ENCODE assay signal across 12 cellular contexts in the genomic region with DNA sequence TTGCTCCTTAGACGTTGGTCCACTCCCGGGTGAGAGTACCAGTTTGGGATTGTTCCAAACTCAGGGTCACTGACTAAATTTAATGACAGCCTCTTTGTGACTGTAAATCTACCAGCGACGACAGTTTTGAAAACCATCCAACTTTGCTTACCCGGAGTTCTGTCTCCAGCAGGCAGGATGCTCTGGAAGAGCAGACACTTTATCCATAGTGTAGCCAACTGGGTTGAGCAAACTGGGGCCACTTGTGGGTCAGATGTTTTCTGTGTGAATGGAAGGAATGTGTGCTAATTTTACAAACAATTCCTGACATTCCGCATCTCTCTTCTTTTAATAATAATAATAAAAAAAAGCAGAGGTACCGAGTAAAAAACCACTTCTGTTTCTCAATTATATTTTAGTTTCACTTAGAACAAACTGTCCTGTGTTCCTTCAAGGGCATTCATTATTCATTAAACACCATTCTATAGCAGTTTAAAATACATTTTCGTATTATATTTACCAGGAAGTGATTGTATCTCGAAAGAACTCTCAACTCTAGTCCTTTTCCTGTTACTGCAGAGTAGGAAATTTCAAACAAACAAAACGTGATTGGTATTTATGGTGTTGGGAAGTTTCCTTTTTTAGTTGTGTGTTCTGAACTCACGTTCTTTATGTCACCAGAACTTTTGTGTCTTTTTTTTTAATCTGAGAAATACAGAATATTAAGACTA.
DNase-seq lines count a peak whose midpoint lies in the region; ATAC-seq, FAIRE-seq and TF ChIP-seq lines count a peak whose summit lies in the region.
"Had no signal": no experiment of that assay in that cellular context is flagged by ENCODE, and none has a peak within 500 bp of the region (broad histone marks: within the 10 kb centered on the region; RNA-seq: fewer than 3 reads in every experiment).

No MANE protein-coding gene starts in this region.

- H3K4me1 Mint-ChIP-seq in activated CD8-positive, alpha-beta memory T cell treated with anti-CD3 and anti-CD28 coated beads, Interleukin-2, amount 10 ng/mL, durations not matched to agents 7 days and 5 days: peaks cover 2% of the 10 kb centered on the region

- no peaks in the 10 kb centered on the region for H4K20me1 ChIP-seq in HepG2 (ENCODE audit: insufficient read depth, low read length)
- no peaks in the 10 kb centered on the region for H4K20me1 ChIP-seq in hepatocyte (ENCODE audit: insufficient read depth, poor library complexity, severe bottlenecking)

- ATAC-seq in right lobe of liver (peak; percentile 22 to 59 (median 44)), HepG2 (no peak), GM18511 (IDR thresholded peaks at IDR 0.05; ENCODE audit: unreplicated experiment) (no peak), GM18870 (IDR thresholded peaks at IDR 0.05; ENCODE audit: unreplicated experiment) (no peak)
- ATAC-seq in activated CD8-positive, alpha-beta memory T cell treated with anti-CD3 and anti-CD28 coated beads, Interleukin-2, amount 10 ng/mL, durations not matched to agents 7 days and 5 days: no peak

- H3K4me3 Mint-ChIP-seq in activated CD8-positive, alpha-beta memory T cell treated with anti-CD3 and anti-CD28 coated beads, Interleukin-2, amount 10 ng/mL, durations not matched to agents 7 days and 5 days: no peak overlapping the region

- no peaks in the 10 kb centered on the region for H3K36me3 Mint-ChIP-seq in activated CD8-positive, alpha-beta memory T cell treated with anti-CD3 and anti-CD28 coated beads, Interleukin-2, amount 10 ng/mL, durations not matched to agents 7 days and 5 days

- WGBS in right lobe of liver (ENCODE audit: insufficient coverage, low coverage, low lambda C conversion rate, missing lambda C conversion rate): 24% methylated on average over 11 of the region's 11 CpGs
- WGBS in HepG2 (ENCODE audit: low lambda C conversion rate): 8% methylated on average over 11 of the region's 11 CpGs
- WGBS in hepatocyte (ENCODE audit: low lambda C conversion rate, missing lambda C conversion rate): 46% methylated on average over 11 of the region's 11 CpGs

- in situ Hi-C loops in HepG2 (cut with HindIII; ENCODE audit: extremely low pct_ligation_motif_present, low pct_unique_long_range_greater_than_20kb): no loop called here

- H3K9ac ChIP-seq in HepG2 (ENCODE audit: insufficient read depth, low read depth, low read length): no peak overlapping the region

- H3K36me3 ChIP-seq in right lobe of liver (no peaks in the 10 kb centered on the region), HepG2 (replicated peaks in 1 of 2; ENCODE audit: control insufficient read depth in 1 of 2, insufficient read depth in 2 of 2, low read length in 2 of 2) (no peaks in the 10 kb centered on the region), SJSA1 (no peaks in the 10 kb centered on the region), hepatocyte (replicated peaks; ENCODE audit: insufficient read depth, low read depth) (no peaks in the 10 kb centered on the region), H7 (replicated peaks; ENCODE audit: control insufficient read depth, insufficient read depth, low read length) (no peaks in the 10 kb centered on the region)
- H3K36me3 ChIP-seq: right atrium auricular region had no signal

- no peak overlapping the region for H3K27ac Mint-ChIP-seq in activated CD8-positive, alpha-beta memory T cell treated with anti-CD3 and anti-CD28 coated beads, Interleukin-2, amount 10 ng/mL, durations not matched to agents 7 days and 5 days

- no peak for TF ChIP-seq EP300 in HepG2 (IDR thresholded peaks at IDR 0.05; ENCODE audit: low read depth in 2 of 2, low read length in 2 of 2)
- TF ChIP-seq EP300 in HepG2 (CRISPR knock-in tag; IDR thresholded peaks at IDR 0.05; ENCODE audit: borderline replicate concordance): no peak

- no peak for FAIRE-seq in HepG2 (lab: Jason Lieb, UNC)
- FAIRE-seq: RCC 7860 had no signal

- POLR2A ChIA-PET in HepG2 (lab: Yijun Ruan, JAX): no interaction called here

- no peaks in the 10 kb centered on the region for H3K9me2 ChIP-seq in hepatocyte (replicated peaks; ENCODE audit: insufficient read depth)

- no peak for TF ChIP-seq CTCF in right lobe of liver (IDR thresholded peaks at IDR 0.05)
- no peak for TF ChIP-seq CTCF in HepG2 (CRISPR knock-in tag; IDR thresholded peaks at IDR 0.05)
- no peak for TF ChIP-seq CTCF in hepatocyte (IDR thresholded peaks at IDR 0.05; ENCODE audit: poor library complexity)

- TF ChIP-seq RAD21 in HepG2 (CRISPR knock-in tag; IDR thresholded peaks at IDR 0.05): no peak

- intact Hi-C loops in right lobe of liver (cut with DNase I) (no loop called here), HepG2 (cut with micrococcal nuclease; ENCODE audit: unreplicated experiment) (no loop called here)

- no peak overlapping the region for H3K27ac ChIP-seq in right lobe of liver
- no peak overlapping the region for H3K27ac ChIP-seq in HepG2 (ENCODE audit: extremely low read length, insufficient read depth, low read length)
- H3K27ac ChIP-seq in SJSA1: peak overlapping the region; percentile 82
- H3K27ac ChIP-seq in hepatocyte: peak overlapping the region; percentile 40
- H3K27ac ChIP-seq: C4-2B, right atrium auricular region had no signal

- H3K27me3 ChIP-seq in right lobe of liver: no peaks in the 10 kb centered on the region
- H3K27me3 ChIP-seq in HepG2 (ENCODE audit: control insufficient read depth in 1 of 2, insufficient read depth in 2 of 2, low read length in 2 of 2): no peaks in the 10 kb centered on the region
- H3K27me3 ChIP-seq in SJSA1 (replicated peaks): no peaks in the 10 kb centered on the region
- H3K27me3 ChIP-seq in hepatocyte: no peaks in the 10 kb centered on the region
- H3K27me3 ChIP-seq in H7 (ENCODE audit: control insufficient read depth, insufficient read depth, low read length): no peaks in the 10 kb centered on the region
- H3K27me3 ChIP-seq: right atrium auricular region had no signal

- DNase-seq in right lobe of liver (no peak), HepG2 (ENCODE audit: low spot score) (no peak), SJSA1 (ENCODE audit: low read depth in 1 of 2, low spot score in 2 of 2) (peak; percentile 53 to 64), hepatocyte (ENCODE audit: low spot score) (no peak), H7 (no peak)
- no peak for DNase-seq in activated CD8-positive, alpha-beta memory T cell treated with anti-CD3 and anti-CD28 coated beads, Interleukin-2, amount 10 ng/mL, durations not matched to agents 7 days and 5 days
- DNase-seq: activated CD4-positive, alpha-beta T cell treated with anti-CD3 and anti-CD28 coated beads for 4 hours had no signal

- peaks cover 8% of the 10 kb centered on the region for H3K9me3 Mint-ChIP-seq in activated CD8-positive, alpha-beta memory T cell treated with anti-CD3 and anti-CD28 coated beads, Interleukin-2, amount 10 ng/mL, durations not matched to agents 7 days and 5 days (ENCODE audit: low read depth)

- no peaks in the 10 kb centered on the region for H3K27me3 Mint-ChIP-seq in activated CD8-positive, alpha-beta memory T cell treated with anti-CD3 and anti-CD28 coated beads, Interleukin-2, amount 10 ng/mL, durations not matched to agents 7 days and 5 days

- H2AFZ ChIP-seq in HepG2 (ENCODE audit: low read length): no peak overlapping the region
- peak overlapping the region; percentile 46 for H2AFZ ChIP-seq in hepatocyte

- TF ChIP-seq POLR2A in right lobe of liver (IDR thresholded peaks at IDR 0.05) (no peak), HepG2 (IDR thresholded peaks at IDR 0.05; ENCODE audit: insufficient read depth in 1 of 2, low read depth in 2 of 2, low read length in 2 of 2) (no peak)

- CTCF ChIA-PET in HepG2 (lab: Yijun Ruan, JAX; ENCODE audit: low intra/inter-chr PET ratio, low total read pairs): no interaction called here
- CTCF ChIA-PET in activated CD8-positive, alpha-beta memory T cell treated with anti-CD3 and anti-CD28 coated beads, Interleukin-2, amount 10 ng/mL, durations not matched to agents 7 days and 5 days (lab: Charles Lee): no interaction called here

- H3K79me2 ChIP-seq in HepG2 (ENCODE audit: insufficient read depth, low read length) (no peaks in the 10 kb centered on the region), hepatocyte (no peaks in the 10 kb centered on the region)

- no peaks in the 10 kb centered on the region for H3K4me1 ChIP-seq in right lobe of liver
- H3K4me1 ChIP-seq in HepG2 (ENCODE audit: insufficient read depth, low read length): no peaks in the 10 kb centered on the region
- H3K4me1 ChIP-seq in SJSA1 (replicated peaks): peaks cover 16% of the 10 kb centered on the region
- H3K4me1 ChIP-seq in hepatocyte (ENCODE audit: insufficient read depth): no peaks in the 10 kb centered on the region
- H3K4me1 ChIP-seq: right atrium auricular region had no signal

- H3K4me2 ChIP-seq in HepG2 (ENCODE audit: low read depth, low read length): no peak overlapping the region
- peak overlapping the region; percentile 57 for H3K4me2 ChIP-seq in hepatocyte

- no TSS peak for BruUV-seq in HepG2 (replicated peaks; lab: Mats Ljungman, UMichigan)

- H3K4me3 ChIP-seq in right lobe of liver: no peak overlapping the region
- no peak overlapping the region for H3K4me3 ChIP-seq in HepG2 (replicated peaks in 1 of 3; ENCODE audit: insufficient read depth in 1 of 3, low read depth in 2 of 3, low read length in 3 of 3)
- 0 out of 2 replicates have a peak overlapping the region, but pooled peaks have one; percentile 5 for H3K4me3 ChIP-seq in SJSA1
- no peak overlapping the region for H3K4me3 ChIP-seq in hepatocyte
- no peak overlapping the region for H3K4me3 ChIP-seq in H7 (ENCODE audit: insufficient read depth, low read depth, low read length)
- H3K4me3 ChIP-seq: right atrium auricular region had no signal

- H3K9me3 ChIP-seq in right lobe of liver (no peaks in the 10 kb centered on the region), HepG2 (ENCODE audit: low read length) (no peaks in the 10 kb centered on the region), SJSA1 (replicated peaks) (no peaks in the 10 kb centered on the region), hepatocyte (ENCODE audit: low read depth) (no peaks in the 10 kb centered on the region)

TF ChIP-seq in HepG2, 621 proteins besides CTCF, POLR2A, EP300 and RAD21 (continues in another document):
- TF ChIP-seq, protein P1, sequence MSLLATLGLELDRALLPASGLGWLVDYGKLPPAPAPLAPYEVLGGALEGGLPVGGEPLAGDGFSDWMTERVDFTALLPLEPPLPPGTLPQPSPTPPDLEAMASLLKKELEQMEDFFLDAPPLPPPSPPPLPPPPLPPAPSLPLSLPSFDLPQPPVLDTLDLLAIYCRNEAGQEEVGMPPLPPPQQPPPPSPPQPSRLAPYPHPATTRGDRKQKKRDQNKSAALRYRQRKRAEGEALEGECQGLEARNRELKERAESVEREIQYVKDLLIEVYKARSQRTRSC (CRISPR knock-in tag; IDR thresholded peaks at IDR 0.05; ENCODE audit: low read depth): no peak

Comparison
In these comparisons a context has a peak if more than half of its experiments do, and no peak if none do; other contexts are left out.
1. ATAC-seq: peak in right lobe of liver (4 of 4); none in HepG2 (single experiment), GM18511 (single experiment), GM18870 (single experiment) and activated CD8-positive, alpha-beta memory T cell treated with anti-CD3 and anti-CD28 coated beads, Interleukin-2, amount 10 ng/mL, durations not matched to agents 7 days and 5 days (single experiment).
2. DNase-seq: peak in SJSA1 (2 of 2); none in right lobe of liver (0 of 3), HepG2 (single experiment), hepatocyte (single experiment), H7 (single experiment) and activated CD8-positive, alpha-beta memory T cell treated with anti-CD3 and anti-CD28 coated beads, Interleukin-2, amount 10 ng/mL, durations not matched to agents 7 days and 5 days (single experiment).
3. H3K27ac ChIP-seq: peak in SJSA1 (single experiment) and hepatocyte (single experiment); none in right lobe of liver (0 of 3) and HepG2 (single experiment).